In the genomic region with DNA sequence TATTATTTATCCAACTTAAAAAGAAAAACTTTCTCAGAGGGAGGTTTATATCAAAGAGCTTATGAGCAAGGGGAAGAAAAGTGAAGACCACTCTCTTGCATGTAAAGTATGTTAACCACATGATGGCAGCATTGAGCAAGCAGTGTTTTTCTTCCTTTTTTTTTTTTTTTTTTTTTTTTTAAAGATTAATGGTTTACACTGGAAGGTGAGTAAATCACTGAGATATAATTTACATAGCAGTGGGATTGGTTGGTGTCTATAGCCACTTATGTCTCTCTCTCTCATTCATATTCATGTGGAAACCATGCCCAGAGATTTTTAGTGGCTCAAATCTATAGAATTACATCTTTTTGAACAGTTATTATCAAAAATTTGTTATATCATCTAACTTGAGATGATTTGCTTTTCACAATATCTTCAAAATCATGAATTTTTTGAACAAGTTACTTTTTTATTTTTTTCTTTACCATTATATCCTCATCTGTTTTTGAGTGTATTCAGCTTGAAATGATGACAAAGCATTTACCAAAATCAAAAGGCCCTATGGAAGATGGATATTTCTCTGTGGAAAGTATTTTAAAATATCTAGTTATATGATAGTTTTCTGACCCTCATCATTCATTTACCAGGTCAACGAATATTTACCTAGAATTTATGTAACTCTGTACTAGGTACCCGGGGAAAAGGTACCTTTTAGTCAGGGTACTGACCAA, we compare ENCODE assay signal across 9 cellular contexts. TPM values are rescaled to one million over a fixed set of nuclear protein-coding genes. Genes with fewer than 3 reads are reported as not detected.
DNase-seq lines count a peak whose midpoint lies in the region; ATAC-seq and TF ChIP-seq lines count a peak whose summit lies in the region.
"Had no signal": no experiment of that assay in that cellular context is flagged by ENCODE, and none has a peak within 500 bp of the region (broad histone marks: within the 10 kb centered on the region; RNA-seq: fewer than 3 reads in every experiment).

No MANE protein-coding gene starts in this region.

- ATAC-seq in activated T-cell treated with anti-CD3 and anti-CD28 coated beads, Interleukin-2, amount 50 U/mL, for 72 hours (replicated peaks in 1 of 2), result peak; percentile 40 to 53
- peak; percentile 54 for ATAC-seq in HG03342 (IDR thresholded peaks at IDR 0.05; ENCODE audit: unreplicated experiment)

- DNase-seq in activated T-cell treated with anti-CD3 and anti-CD28 coated beads, Interleukin-2, amount 50 U/mL, for 72 hours, result peak in 1 of 2 donors; percentile 2
- DNase-seq in activated T-cell treated with anti-CD3 and anti-CD28 coated beads for 4 hours, result no peak
- peak; percentile 13 for DNase-seq in NT2/D1 (ENCODE audit: low read depth, low spot score)
- DNase-seq in dedifferentiated amniotic fluid mesenchymal stem cell (ENCODE audit: extremely low spot score), result peak; percentile 38
- DNase-seq in mesothelial cell of epicardium (ENCODE audit: low spot score in 2 of 2, unreplicated experiment in 2 of 2), result no peak
- no peak for DNase-seq in KG1 (lab: John Stamatoyannopoulos, UW)
- DNase-seq in activated CD4-positive, CD25-positive, alpha-beta regulatory T cell (lab: John Stamatoyannopoulos, UW), result no peak

- H3K9ac ChIP-seq in NT2/D1 (ENCODE audit: insufficient read length, low read depth), result no peak overlapping the region

- H3K4me3 Mint-ChIP-seq in activated T-cell treated with anti-CD3 and anti-CD28 coated beads, Interleukin-2, amount 50 U/mL, for 72 hours, result no peak overlapping the region
- no peak overlapping the region for H3K4me3 Mint-ChIP-seq in mesothelial cell of epicardium
- H3K4me3 Mint-ChIP-seq: stimulated activated naive CD8-positive, alpha-beta T cell treated with anti-CD3 and anti-CD28 coated beads, Interleukin-15, Interleukin-2, amounts not matched to agents 100 ng/mL and 50 ng/mL, for 24 hours had no signal

- no peaks in the 10 kb centered on the region for H3K4me1 Mint-ChIP-seq in activated T-cell treated with anti-CD3 and anti-CD28 coated beads, Interleukin-2, amount 50 U/mL, for 72 hours (ENCODE audit: low read depth)
- H3K4me1 Mint-ChIP-seq in mesothelial cell of epicardium, result no peaks in the 10 kb centered on the region

- no peak overlapping the region for H3K27ac Mint-ChIP-seq in activated T-cell treated with anti-CD3 and anti-CD28 coated beads, Interleukin-2, amount 50 U/mL, for 72 hours
- H3K27ac Mint-ChIP-seq in mesothelial cell of epicardium, result no peak overlapping the region
- H3K27ac Mint-ChIP-seq: stimulated activated naive CD8-positive, alpha-beta T cell treated with anti-CD3 and anti-CD28 coated beads, Interleukin-15, Interleukin-2, amounts not matched to agents 100 ng/mL and 50 ng/mL, for 24 hours had no signal

- H3K9me3 Mint-ChIP-seq in activated T-cell treated with anti-CD3 and anti-CD28 coated beads, Interleukin-2, amount 50 U/mL, for 72 hours, result no peaks in the 10 kb centered on the region
- H3K9me3 Mint-ChIP-seq in mesothelial cell of epicardium, result peaks cover 5% of the 10 kb centered on the region
- H3K9me3 Mint-ChIP-seq: stimulated activated naive CD8-positive, alpha-beta T cell treated with anti-CD3 and anti-CD28 coated beads, Interleukin-15, Interleukin-2, amounts not matched to agents 100 ng/mL and 50 ng/mL, for 24 hours had no signal

- H3K27me3 Mint-ChIP-seq in activated T-cell treated with anti-CD3 and anti-CD28 coated beads, Interleukin-2, amount 50 U/mL, for 72 hours (ENCODE audit: low read depth), result no peaks in the 10 kb centered on the region
- no peaks in the 10 kb centered on the region for H3K27me3 Mint-ChIP-seq in mesothelial cell of epicardium (ENCODE audit: low read depth)
- H3K27me3 Mint-ChIP-seq: stimulated activated naive CD8-positive, alpha-beta T cell treated with anti-CD3 and anti-CD28 coated beads, Interleukin-15, Interleukin-2, amounts not matched to agents 100 ng/mL and 50 ng/mL, for 24 hours had no signal

- no peaks in the 10 kb centered on the region for H3K36me3 ChIP-seq in NT2/D1 (ENCODE audit: insufficient read depth, insufficient read length, low read length)

- no peak overlapping the region for H3K4me3 ChIP-seq in NT2/D1 (ENCODE audit: insufficient read length, low read depth)

- H3K4me1 ChIP-seq in NT2/D1 (ENCODE audit: insufficient read depth, insufficient read length), result no peaks in the 10 kb centered on the region

- no peaks in the 10 kb centered on the region for H3K27me3 ChIP-seq in NT2/D1 (ENCODE audit: insufficient read depth, insufficient read length)

- no peaks in the 10 kb centered on the region for H3K9me3 ChIP-seq in NT2/D1 (ENCODE audit: insufficient read depth, low read length)

- TF ChIP-seq CTCF in mesothelial cell of epicardium (IDR thresholded peaks at IDR 0.05; ENCODE audit: unreplicated experiment), result peak; percentile 71

- H3K36me3 Mint-ChIP-seq in activated T-cell treated with anti-CD3 and anti-CD28 coated beads, Interleukin-2, amount 50 U/mL, for 72 hours (ENCODE audit: insufficient read depth in 2 of 2), result no peaks in the 10 kb centered on the region
- H3K36me3 Mint-ChIP-seq in mesothelial cell of epicardium, result peaks cover 8% of the 10 kb centered on the region

RNA-seq across cellular contexts. Expression of a gene that starts 31.6 kb away (rescaled TPM):
- total RNA-seq in activated T-cell treated with anti-CD3 and anti-CD28 coated beads, Interleukin-2, amount 50 U/mL, for 72 hours, result 1 to 10 TPM; 7.6 to 9.7 TPM
- 19.2 to 21.1 TPM (median 20.9 TPM) in 3 replicates for total RNA-seq in mesothelial cell of epicardium

Comparison
In these comparisons a context has a peak if more than half of its experiments do, and no peak if none do; other contexts are left out.
1. DNase-seq: peak in NT2/D1 (single experiment) and dedifferentiated amniotic fluid mesenchymal stem cell (single experiment); none in activated T-cell treated with anti-CD3 and anti-CD28 coated beads for 4 hours (single experiment), mesothelial cell of epicardium (0 of 2), KG1 (single experiment) and activated CD4-positive, CD25-positive, alpha-beta regulatory T cell (0 of 4).